In the genomic region with DNA sequence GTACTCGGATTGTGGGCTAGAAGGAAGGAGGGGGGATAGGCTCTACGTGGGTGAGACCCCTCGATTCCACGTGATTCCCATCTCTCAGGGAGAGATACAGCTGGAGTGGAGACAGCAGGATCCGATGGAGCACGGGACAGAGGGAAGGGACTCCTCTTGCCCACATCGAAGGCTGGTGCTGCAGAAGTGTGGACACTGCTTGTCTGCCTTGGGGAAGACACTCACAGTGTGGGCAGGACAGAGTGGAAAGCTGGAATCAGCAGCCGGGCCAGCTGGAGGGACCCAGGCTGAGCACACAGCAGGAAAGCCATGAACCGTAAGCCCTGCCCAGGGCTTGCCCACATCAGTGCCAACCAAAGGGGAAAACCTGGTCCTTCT, we compare ENCODE assay signal across 1 cellular context.
TF ChIP-seq lines count a peak whose summit lies in the region.

No MANE protein-coding gene starts in this region.

TF ChIP-seq in H1, 55 proteins besides CTCF, POLR2A, EP300 and RAD21:
- TF ChIP-seq CBX8 (IDR thresholded peaks at IDR 0.05; ENCODE audit: borderline replicate concordance, low read depth, low read length): no peak
- TF ChIP-seq MAFK (IDR thresholded peaks at IDR 0.05; ENCODE audit: low read depth, low read length): no peak
- TF ChIP-seq KDM1A (IDR thresholded peaks at IDR 0.05; ENCODE audit: borderline replicate concordance, low read length): no peak
- TF ChIP-seq KDM5A (IDR thresholded peaks at IDR 0.05; ENCODE audit: low read length): no peak
- TF ChIP-seq CREB1 (IDR thresholded peaks at IDR 0.05): no peak
- no peak for TF ChIP-seq SAP30 (IDR thresholded peaks at IDR 0.05; ENCODE audit: insufficient read depth, insufficient replicate concordance, low read length)
- no peak for TF ChIP-seq TAF7 (optimal IDR thresholded peaks at IDR 0.05; ENCODE audit: borderline replicate concordance, low read depth, low read length)
